Comparison of ENCODE assay signal across 10 cellular contexts in the genomic region with DNA sequence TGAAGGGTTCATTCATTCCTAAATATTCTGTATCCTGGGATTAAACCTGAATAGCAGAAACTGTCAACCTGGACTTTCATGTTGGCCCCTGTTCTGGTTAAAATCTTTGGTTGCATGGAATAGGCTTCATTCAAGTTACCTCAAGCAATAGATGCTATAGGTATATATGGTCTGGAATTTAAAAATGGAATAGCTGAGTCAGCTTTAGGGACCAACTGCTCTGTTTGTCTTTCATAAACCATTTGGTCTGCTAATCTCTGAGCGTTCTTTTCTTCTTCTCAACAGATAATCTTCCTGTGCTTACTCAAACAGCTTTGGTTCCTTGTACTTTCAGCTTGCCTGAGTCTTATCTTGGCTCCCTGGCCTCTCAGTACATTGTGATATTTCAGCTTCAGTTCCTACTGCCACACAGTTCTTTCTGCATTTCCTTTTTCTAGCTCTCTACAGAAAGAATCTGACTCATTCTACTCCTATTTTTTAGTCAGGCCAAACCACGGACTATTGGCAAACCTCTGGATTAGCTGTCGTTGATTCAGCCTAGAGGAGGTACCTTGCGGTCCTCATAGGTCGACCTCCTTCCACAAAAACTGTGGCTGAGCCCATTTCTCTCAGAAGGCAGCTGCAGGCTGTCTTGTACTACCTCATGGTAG. TPM values are rescaled to one million over a fixed set of nuclear protein-coding genes. Genes with fewer than 3 reads are reported as not detected.
DNase-seq lines count a peak whose midpoint lies in the region; ATAC-seq and TF ChIP-seq lines count a peak whose summit lies in the region.
"Had no signal": no experiment of that assay in that cellular context is flagged by ENCODE, and none has a peak within 500 bp of the region (broad histone marks: within the 10 kb centered on the region; RNA-seq: fewer than 3 reads in every experiment).

No MANE protein-coding gene starts in this region.

- no peaks in the 10 kb centered on the region for H4K20me1 ChIP-seq in neural progenitor cell (ENCODE audit: low read depth)

- DNase-seq in Daoy (ENCODE audit: low read depth): peak; percentile 81
- peak; percentile 92 for DNase-seq in OCI-M1 (lab: John Stamatoyannopoulos, UW)
- no peak for DNase-seq in endothelial cell (ENCODE audit: low spot score)
- DNase-seq in neural progenitor cell (ENCODE audit: low spot score): no peak
- DNase-seq in DMS114 treated with DMSO at 0.1 percent for 48 hours (lab: John Stamatoyannopoulos, UW; ENCODE audit: unreplicated experiment): no peak
- DNase-seq in activated T-cell treated with anti-CD3 and anti-CD28 coated beads, Interleukin-2, amount 50 U/mL, for 48 hours: no peak
- DNase-seq: stimulated activated CD4-positive, alpha-beta T cell treated with anti-CD3 and anti-CD28 coated beads, Interleukin-15, amount 100 ng/mL, for 24 hours had no signal

- H3K4me1 ChIP-seq in neural progenitor cell: peaks cover 24% of the 10 kb centered on the region

- H3K4me3 ChIP-seq in neural progenitor cell: no peak overlapping the region

- H3K4me1 Mint-ChIP-seq in endothelial cell (ENCODE audit: unreplicated experiment) (peaks cover 10% of the 10 kb centered on the region), neural progenitor cell (no peaks in the 10 kb centered on the region)

- ATAC-seq in GM19023 (IDR thresholded peaks at IDR 0.05; ENCODE audit: unreplicated experiment) (no peak), GM21825 (IDR thresholded peaks at IDR 0.05; ENCODE audit: unreplicated experiment) (no peak)

- no peaks in the 10 kb centered on the region for H3K9me3 Mint-ChIP-seq in endothelial cell (ENCODE audit: unreplicated experiment)
- no peaks in the 10 kb centered on the region for H3K9me3 Mint-ChIP-seq in neural progenitor cell

- H3K4me3 Mint-ChIP-seq in endothelial cell (ENCODE audit: unreplicated experiment) (no peak overlapping the region), neural progenitor cell (no peak overlapping the region)
- H3K4me3 Mint-ChIP-seq: activated naive CD8-positive, alpha-beta T cell had no signal

- no peaks in the 10 kb centered on the region for H3K27me3 Mint-ChIP-seq in endothelial cell (ENCODE audit: unreplicated experiment)
- no peaks in the 10 kb centered on the region for H3K27me3 Mint-ChIP-seq in neural progenitor cell (ENCODE audit: insufficient read depth, low read depth)
- H3K27me3 Mint-ChIP-seq: activated naive CD8-positive, alpha-beta T cell had no signal

- H3K79me2 ChIP-seq in neural progenitor cell (ENCODE audit: low read depth): no peaks in the 10 kb centered on the region

- no peak overlapping the region for H2AFZ ChIP-seq in neural progenitor cell (replicated peaks)

- H3K9me3 ChIP-seq in neural progenitor cell (ENCODE audit: low read depth): no peaks in the 10 kb centered on the region

- TF ChIP-seq CTCF in endothelial cell (IDR thresholded peaks at IDR 0.05; ENCODE audit: unreplicated experiment) (no peak), neural progenitor cell (IDR thresholded peaks at IDR 0.05) (no peak)

- H3K4me2 ChIP-seq in neural progenitor cell: peak overlapping the region; percentile 19

- no peaks in the 10 kb centered on the region for H3K36me3 ChIP-seq in neural progenitor cell

- H3K36me3 Mint-ChIP-seq in endothelial cell (ENCODE audit: low read depth, unreplicated experiment) (no peaks in the 10 kb centered on the region), neural progenitor cell (no peaks in the 10 kb centered on the region)

- peak overlapping the region; percentile 70 for H3K27ac ChIP-seq in neural progenitor cell

- H3K27ac Mint-ChIP-seq in endothelial cell (ENCODE audit: unreplicated experiment) (peak overlapping the region; percentile 46), neural progenitor cell (no peak overlapping the region)
- H3K27ac Mint-ChIP-seq: activated naive CD8-positive, alpha-beta T cell had no signal

- H3F3A ChIP-seq in neural progenitor cell (ENCODE audit: low read depth): peaks cover 4% of the 10 kb centered on the region

- H3K9ac ChIP-seq in neural progenitor cell: no peak overlapping the region

- H3K27me3 ChIP-seq in neural progenitor cell: no peaks in the 10 kb centered on the region

RNA-seq across cellular contexts. Expression of gene MAB21L1, which starts 35.9 kb away (rescaled TPM):
- 0.65 and 0.74 TPM in 2 replicates for total RNA-seq in Daoy (2014; rRNA removed; shearing (Covaris generic))
- 0.13 TPM for total RNA-seq in endothelial cell (ENCODE audit: unreplicated experiment)
- total RNA-seq in neural progenitor cell (ENCODE audit: low replicate concordance): not detected in 2 replicates

Comparison
In these comparisons a context has a peak if more than half of its experiments do, and no peak if none do; other contexts are left out.
1. DNase-seq: peak in Daoy (single experiment) and OCI-M1 (single experiment); none in endothelial cell (single experiment), neural progenitor cell (single experiment), DMS114 treated with DMSO at 0.1 percent for 48 hours (single experiment) and activated T-cell treated with anti-CD3 and anti-CD28 coated beads, Interleukin-2, amount 50 U/mL, for 48 hours (0 of 2).